Comparison of ENCODE assay signal across 22 cellular contexts in the genomic region with DNA sequence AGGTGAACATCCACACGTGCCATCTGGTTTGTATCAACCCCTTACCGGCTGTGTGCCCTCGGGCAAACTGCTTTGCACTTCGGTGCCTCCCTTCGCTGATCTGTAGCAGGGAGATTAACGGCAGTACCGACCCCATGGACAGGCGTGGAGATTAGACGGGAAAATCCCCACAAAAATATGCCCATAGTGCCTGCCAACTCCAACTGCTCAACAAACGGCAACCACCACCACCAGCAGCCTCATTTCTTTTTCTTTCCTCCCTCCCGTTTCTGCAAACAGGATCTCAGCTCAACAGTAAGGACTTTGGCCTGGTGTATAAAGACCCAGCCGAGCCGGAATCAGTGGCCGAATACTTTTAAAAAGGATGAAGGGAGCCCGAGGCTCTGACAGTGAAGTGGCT. TPM values are rescaled to one million over a fixed set of nuclear protein-coding genes. Genes with fewer than 3 reads are reported as not detected.
DNase-seq lines count a peak whose midpoint lies in the region; ATAC-seq and TF ChIP-seq lines count a peak whose summit lies in the region.
"Had no signal": no experiment of that assay in that cellular context is flagged by ENCODE, and none has a peak within 500 bp of the region (broad histone marks: within the 10 kb centered on the region; RNA-seq: fewer than 3 reads in every experiment).

No MANE protein-coding gene starts in this region.

- H3K4me1 ChIP-seq in OCI-LY7 (ENCODE audit: insufficient read depth, low read length, poor library complexity, severe bottlenecking) (peaks cover 56% of the 10 kb centered on the region), stomach smooth muscle (ENCODE audit: control insufficient read depth, insufficient read depth, low read length) (peaks cover 42% of the 10 kb centered on the region), ascending aorta (peaks cover 6 to 15% of the 10 kb centered on the region in 2 donors)

- no peaks in the 10 kb centered on the region for H3K9me3 ChIP-seq in OCI-LY7 (ENCODE audit: low read length)
- no peaks in the 10 kb centered on the region for H3K9me3 ChIP-seq in stomach smooth muscle (ENCODE audit: control insufficient read depth in 2 of 2, low read length in 2 of 2)
- H3K9me3 ChIP-seq in ascending aorta: no peaks in the 10 kb centered on the region

- DNase-seq in ELF-1 (ENCODE audit: low read depth, low spot score) (peak; percentile 36), OCI-LY7 (ENCODE audit: low spot score) (no peak), left lobe of liver (ENCODE audit: low spot score) (no peak), ascending aorta (ENCODE audit: low spot score in 2 of 2) (no peak), HT-29 (ENCODE audit: low spot score) (no peak)
- DNase-seq in activated CD8-positive, alpha-beta memory T cell treated with anti-CD3 and anti-CD28 coated beads, Interleukin-2, amount 50 U/mL, for 4 hours: no peak
- DNase-seq: activated B cell treated with CpG ODN at 0.5 μM for 24 hours; activated CD4-positive, alpha-beta T cell treated with anti-CD3 and anti-CD28 coated beads, Interleukin-2, amount 50 U/mL, for 48 hours; activated CD8-positive, alpha-beta memory T cell treated with anti-CD3 and anti-CD28 coated beads, Interleukin-2, amount 50 U/mL, for 48 hours; activated naive CD8-positive, alpha-beta T cell treated with anti-CD3 and anti-CD28 coated beads for 36 hours; CD4-positive, CD25-positive, alpha-beta regulatory T cell; DMS 273 treated with DMSO at 0.1 percent for 48 hours; GM23248; NCI-H187 treated with DMSO at 0.1 percent for 48 hours; OCI-M1; stimulated activated CD4-positive, alpha-beta T cell treated with anti-CD3 and anti-CD28 coated beads, Interleukin-1b, Interleukin-23, amount 100 ng/mL, for 48 hours; substantia nigra; T1000 had no signal

- no peaks in the 10 kb centered on the region for H3K36me3 ChIP-seq in OCI-LY7 (ENCODE audit: insufficient read depth, low read length)
- peaks cover 0 to 2% of the 10 kb centered on the region in 2 donors for H3K36me3 ChIP-seq in stomach smooth muscle (ENCODE audit: control insufficient read depth in 2 of 2, insufficient read depth in 2 of 2, low read length in 2 of 2)
- H3K36me3 ChIP-seq in ascending aorta: peaks cover 0 to 3% of the 10 kb centered on the region in 2 donors

- no TSS peak for BruUV-seq in OCI-LY7 (replicated peaks; lab: Mats Ljungman, UMichigan)

- intact Hi-C loops in OCI-LY7 (cut with micrococcal nuclease; ENCODE audit: unreplicated experiment): no loop called here
- intact Hi-C loops in ascending aorta (cut with DNase I): no loop called here

- no peaks in the 10 kb centered on the region for H4K20me1 ChIP-seq in OCI-LY7 (ENCODE audit: insufficient read depth, low read length)

- no peak overlapping the region for H2AFZ ChIP-seq in OCI-LY7 (ENCODE audit: low read length)
- H2AFZ ChIP-seq: GM23248 had no signal

- TF ChIP-seq CTCF in OCI-LY7 (conservative IDR thresholded peaks at IDR 0.05; ENCODE audit: low read length) (no peak), ascending aorta (IDR thresholded peaks at IDR 0.05) (no peak)

- 0 out of 2 replicates have a peak overlapping the region, but pooled peaks have one; percentile 20 for H3K4me2 ChIP-seq in OCI-LY7 (ENCODE audit: low read length)

- H3K9ac ChIP-seq in stomach smooth muscle (ENCODE audit: low read length in 2 of 2): no peak overlapping the region
- H3K9ac ChIP-seq: GM23248 had no signal

- H3K4me3 ChIP-seq in OCI-LY7 (ENCODE audit: low read depth, low read length, poor library complexity, severe bottlenecking) (no peak overlapping the region), stomach smooth muscle (ENCODE audit: low read length in 2 of 2) (peak overlapping the region in 1 of 2 donors; percentile 55), ascending aorta (no peak overlapping the region)
- H3K4me3 ChIP-seq: GM23248, skin epidermis had no signal

- H3K9me2 ChIP-seq in OCI-LY7 (ENCODE audit: insufficient read depth, low read length): no peaks in the 10 kb centered on the region

- peak; percentile 38 for ATAC-seq in left lobe of liver
- ATAC-seq: Right ventricle myocardium inferior had no signal

- POLR2A ChIA-PET in OCI-LY7 (lab: Charles Lee): interaction anchor here (1.3 to 2.7 kb wide), 4 partner anchors 9 to 44 kb away, joined by 4 to 7 read pairs (median 6); no protein-coding TSS in a partner anchor

- CTCF ChIA-PET in OCI-LY7 (lab: Charles Lee; ENCODE audit: unreplicated experiment): no interaction called here

- peaks cover 7% of the 10 kb centered on the region; the same call in 1 of the 2 replicates for H3K79me2 ChIP-seq in OCI-LY7 (ENCODE audit: insufficient read depth, low read depth, low read length)

- no peak overlapping the region for H3K27ac ChIP-seq in OCI-LY7 (ENCODE audit: low read depth, low read length, poor library complexity, severe bottlenecking)
- peak overlapping the region; percentile 66 for H3K27ac ChIP-seq in stomach smooth muscle (ENCODE audit: low read length)
- no peak overlapping the region for H3K27ac ChIP-seq in ascending aorta
- H3K27ac ChIP-seq: GM23248 had no signal

- H3K27me3 ChIP-seq in stomach smooth muscle (ENCODE audit: control insufficient read depth in 1 of 2, insufficient read depth in 2 of 2, low read length in 2 of 2) (no peaks in the 10 kb centered on the region), ascending aorta (no peaks in the 10 kb centered on the region)

RNA-seq across cellular contexts. Expression of gene CHST15, which starts 31.0 kb away (rescaled TPM):
- total RNA-seq in OCI-LY7 (2014; rRNA removed; shearing (Covaris generic)): 19.9 and 26.4 TPM in 2 replicates
- total RNA-seq in OCI-LY7 (2022): 14.7 and 19.2 TPM in 2 replicates
- 12.8 TPM for total RNA-seq in left lobe of liver
- total RNA-seq in ascending aorta: 20.4 TPM
- not detected in 2 replicates for total RNA-seq in HT-29 (2014; rRNA removed; shearing (Covaris generic))
- total RNA-seq: G401 had no signal

Comparison
In these comparisons a context has a peak if more than half of its experiments do, and no peak if none do; other contexts are left out.
1. RNA of gene CHST15, which starts 31.0 kb away (total RNA-seq): 14.7 to 26.4 TPM in OCI-LY7, 20.4 TPM in ascending aorta (single experiment) and 12.8 TPM in left lobe of liver (single experiment); not detected in HT-29; every median in the first group is over 10 times any median in the second.